Comparison of ENCODE assay signal across 8 cellular contexts in the genomic region with DNA sequence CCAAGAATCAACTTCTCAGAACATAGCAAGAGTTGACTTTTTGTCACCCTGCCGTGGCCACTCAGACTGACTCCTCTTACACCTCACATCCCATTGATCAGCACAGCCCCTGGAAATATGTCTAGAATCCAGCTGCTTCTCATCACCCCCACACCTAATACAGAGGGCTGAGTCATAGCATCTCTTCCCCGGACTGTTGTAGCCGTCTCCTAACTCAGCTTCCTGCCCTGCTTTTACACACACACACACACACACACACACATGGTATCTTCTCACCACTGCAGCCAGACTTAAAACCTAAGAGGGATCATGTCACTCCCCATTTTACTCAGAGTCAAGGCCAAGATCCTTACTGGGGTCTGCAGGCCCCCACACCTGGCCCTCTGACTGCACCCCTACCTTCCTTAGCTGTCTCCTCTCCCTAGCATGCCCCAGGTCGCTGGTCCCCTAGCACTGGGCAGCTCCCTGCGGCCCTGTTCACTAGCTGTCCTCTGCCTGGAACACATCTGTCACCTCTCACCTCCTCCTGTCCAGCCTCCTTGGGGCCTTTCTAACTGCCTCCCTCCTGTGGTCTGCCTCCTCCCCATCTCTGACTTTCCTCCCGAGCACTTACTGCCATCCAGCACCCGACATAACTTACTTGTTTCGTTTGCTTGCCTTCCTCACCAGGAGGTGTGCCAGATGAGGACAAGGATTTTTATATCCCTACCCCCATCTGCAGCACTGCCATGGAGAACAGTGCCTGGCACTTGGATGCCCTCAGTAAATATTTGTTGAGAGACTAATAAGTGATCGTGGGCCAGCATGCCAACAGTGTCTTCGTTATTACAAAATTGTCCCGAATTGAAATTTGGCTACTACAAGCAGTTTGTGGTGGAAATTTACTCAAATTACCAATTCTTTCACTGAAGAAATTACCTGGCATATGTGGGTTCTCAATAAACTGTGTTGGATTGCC.
DNase-seq lines count a peak whose midpoint lies in the region; ATAC-seq, FAIRE-seq and TF ChIP-seq lines count a peak whose summit lies in the region.

No MANE protein-coding gene starts in this region.

- peak overlapping the region; percentile 65 to 83 for H3K4me3 Mint-ChIP-seq in activated T-cell treated with anti-CD3 and anti-CD28 coated beads, Interleukin-2, amount 50 U/mL, for 72 hours

- no peak for FAIRE-seq in D721Med (lab: Jason Lieb, UNC)

- H3K27me3 ChIP-seq in right atrium auricular region = no peaks in the 10 kb centered on the region

- peak overlapping the region; percentile 57 for H3K27ac Mint-ChIP-seq in activated T-cell treated with anti-CD3 and anti-CD28 coated beads, Interleukin-2, amount 50 U/mL, for 72 hours

- H3K9me3 Mint-ChIP-seq in activated T-cell treated with anti-CD3 and anti-CD28 coated beads, Interleukin-2, amount 50 U/mL, for 72 hours = no peaks in the 10 kb centered on the region

- peaks cover 0 to 32% of the 10 kb centered on the region in 2 donors for H3K4me1 ChIP-seq in right atrium auricular region

- peak overlapping the region; percentile 8 to 14 for H3K27ac ChIP-seq in right atrium auricular region

- no peaks in the 10 kb centered on the region for H3K36me3 Mint-ChIP-seq in activated T-cell treated with anti-CD3 and anti-CD28 coated beads, Interleukin-2, amount 50 U/mL, for 72 hours (ENCODE audit: insufficient read depth in 2 of 2)

- H3K9me3 ChIP-seq in right atrium auricular region = no peaks in the 10 kb centered on the region

- peaks cover 62% of the 10 kb centered on the region for H3K4me1 Mint-ChIP-seq in activated T-cell treated with anti-CD3 and anti-CD28 coated beads, Interleukin-2, amount 50 U/mL, for 72 hours (ENCODE audit: low read depth)

- no peak overlapping the region for H3K4me3 ChIP-seq in right atrium auricular region

- DNase-seq in AG08396 (ENCODE audit: low spot score) = peak; percentile 90
- no peak for DNase-seq in activated T-cell treated with anti-CD3 and anti-CD28 coated beads, Interleukin-2, amount 50 U/mL, for 72 hours
- DNase-seq in right atrium auricular region (ENCODE audit: low spot score) = no peak
- DNase-seq in effector CD8-positive, alpha-beta T cell (lab: John Stamatoyannopoulos, UW) = no peak
- DNase-seq in D721Med (ENCODE audit: insufficient read length, low spot score) = no peak

- H3K36me3 ChIP-seq in right atrium auricular region = no peaks in the 10 kb centered on the region

- TF ChIP-seq CTCF in right atrium auricular region (IDR thresholded peaks at IDR 0.05) (no peak), D721Med (IDR thresholded peaks at IDR 0.05; ENCODE audit: insufficient read depth, missing control alignments) (no peak)

- H3K27me3 Mint-ChIP-seq in activated T-cell treated with anti-CD3 and anti-CD28 coated beads, Interleukin-2, amount 50 U/mL, for 72 hours (ENCODE audit: low read depth) = no peaks in the 10 kb centered on the region

- ATAC-seq in HG02678 (IDR thresholded peaks at IDR 0.05; ENCODE audit: unreplicated experiment) = peak; percentile 28
- peak; percentile 36 to 66 for ATAC-seq in activated T-cell treated with anti-CD3 and anti-CD28 coated beads, Interleukin-2, amount 50 U/mL, for 72 hours (replicated peaks in 1 of 2)
- ATAC-seq in HG03460 (IDR thresholded peaks at IDR 0.05; ENCODE audit: unreplicated experiment) = no peak
- no peak for ATAC-seq in HG02884 (IDR thresholded peaks at IDR 0.05; ENCODE audit: unreplicated experiment)

Comparison
In these comparisons a context has a peak if more than half of its experiments do, and no peak if none do; other contexts are left out.
1. ATAC-seq: peak in HG02678 (single experiment) and activated T-cell treated with anti-CD3 and anti-CD28 coated beads, Interleukin-2, amount 50 U/mL, for 72 hours (2 of 2); none in HG03460 (single experiment) and HG02884 (single experiment).